ENCODE assay signal across 9 cellular contexts in genomic region chr19:42480335-42481095, GRCh38. TPM values are rescaled to one million over a fixed set of nuclear protein-coding genes. Genes with fewer than 3 reads are reported as not detected.
DNase-seq lines count a peak whose midpoint lies in the region; ATAC-seq, FAIRE-seq and TF ChIP-seq lines count a peak whose summit lies in the region.
"Had no signal": no experiment of that assay in that cellular context is flagged by ENCODE, and none has a peak within 500 bp of the region (broad histone marks: within the 10 kb centered on the region; RNA-seq: fewer than 3 reads in every experiment).

No MANE protein-coding gene starts in this region.

- BruUV-seq in MCF 10A (replicated peaks; lab: Mats Ljungman, UMichigan) = no TSS peak

- TF ChIP-seq CTCF in MCF 10A (IDR thresholded peaks at IDR 0.05; ENCODE audit: unreplicated experiment) (no peak), breast epithelium (IDR thresholded peaks at IDR 0.05) (no peak), kidney (IDR thresholded peaks at IDR 0.05; ENCODE audit: borderline replicate concordance, extremely low read depth, insufficient read depth) (no peak)

- peak; percentile 53 for ATAC-seq in T-helper 17 cell
- peak; percentile 52 to 65 for ATAC-seq in stimulated activated naive B cell treated with anti-CD40 and anti-IgM and Interleukin-4, amounts not matched to agents 10 μg/mL and 1 μg/mL and 100 μg/mL, for 72 hours (replicated peaks)
- ATAC-seq in GM19023 (IDR thresholded peaks at IDR 0.05; ENCODE audit: unreplicated experiment) = no peak
- no peak for ATAC-seq in GM18519 (IDR thresholded peaks at IDR 0.05; ENCODE audit: low FRiP score, unreplicated experiment)

- peak overlapping the region in 1 of 2 donors; percentile 50 for H3K27ac ChIP-seq in breast epithelium
- peak overlapping the region in 1 of 2 donors; percentile 11 for H3K27ac ChIP-seq in kidney (ENCODE audit: low read depth in 2 of 2, low read length in 2 of 2)

- no peaks in the 10 kb centered on the region for H3K9me3 ChIP-seq in breast epithelium
- H3K9me3 ChIP-seq in T-helper 17 cell (ENCODE audit: control insufficient read depth, low read length, poor library complexity, severe bottlenecking) = no peaks in the 10 kb centered on the region
- H3K9me3 ChIP-seq in kidney (ENCODE audit: control insufficient read depth in 1 of 2, low read length in 2 of 2) = no peaks in the 10 kb centered on the region

- intact Hi-C loops in MCF 10A (cut with micrococcal nuclease) = no loop called here
- intact Hi-C loops in breast epithelium (cut with DNase I; ENCODE audit: low total_unique reads) = no loop called here
- intact Hi-C loops in kidney (cut with DNase I) = no loop called here

- no peaks in the 10 kb centered on the region for H3K9me3 Mint-ChIP-seq in MCF 10A (ENCODE audit: unreplicated experiment)
- H3K9me3 Mint-ChIP-seq in stimulated activated naive B cell treated with anti-CD40 and anti-IgM and Interleukin-4, amounts not matched to agents 10 μg/mL and 1 μg/mL and 100 μg/mL, for 72 hours = no peaks in the 10 kb centered on the region

- H3K4me3 Mint-ChIP-seq in MCF 10A (ENCODE audit: unreplicated experiment) = no peak overlapping the region
- H3K4me3 Mint-ChIP-seq in T-helper 17 cell = peak overlapping the region; percentile 78
- H3K4me3 Mint-ChIP-seq in stimulated activated naive B cell treated with anti-CD40 and anti-IgM and Interleukin-4, amounts not matched to agents 10 μg/mL and 1 μg/mL and 100 μg/mL, for 72 hours = peak overlapping the region in 1 of 2 donors; percentile 2

- DNase-seq in MCF 10A (ENCODE audit: unreplicated experiment) = peak; percentile 31
- no peak for DNase-seq in breast epithelium (ENCODE audit: low spot score in 2 of 2)
- DNase-seq in T-helper 17 cell = no peak
- peak; percentile 45 for DNase-seq in fibroblast of gingiva (ENCODE audit: low read depth)
- DNase-seq in stimulated activated naive B cell treated with anti-CD40 and anti-IgM and Interleukin-4, amounts not matched to agents 10 μg/mL and 1 μg/mL and 100 μg/mL, for 72 hours = no peak
- no peak for DNase-seq in kidney

- H3K4me1 Mint-ChIP-seq in MCF 10A (ENCODE audit: insufficient read depth, unreplicated experiment) = no peaks in the 10 kb centered on the region
- H3K4me1 Mint-ChIP-seq in T-helper 17 cell = peaks cover 21% of the 10 kb centered on the region
- peaks cover 10 to 19% of the 10 kb centered on the region in 2 donors for H3K4me1 Mint-ChIP-seq in stimulated activated naive B cell treated with anti-CD40 and anti-IgM and Interleukin-4, amounts not matched to agents 10 μg/mL and 1 μg/mL and 100 μg/mL, for 72 hours

- no peak overlapping the region for H3K27ac Mint-ChIP-seq in MCF 10A (ENCODE audit: low read depth, unreplicated experiment)
- H3K27ac Mint-ChIP-seq in T-helper 17 cell = peak overlapping the region; percentile 77
- no peak overlapping the region for H3K27ac Mint-ChIP-seq in stimulated activated naive B cell treated with anti-CD40 and anti-IgM and Interleukin-4, amounts not matched to agents 10 μg/mL and 1 μg/mL and 100 μg/mL, for 72 hours

- H3K4me1 ChIP-seq in breast epithelium (no peaks in the 10 kb centered on the region), kidney (ENCODE audit: control insufficient read depth in 1 of 2, insufficient read depth in 1 of 2, low read depth in 1 of 2, low read length in 2 of 2) (no peaks in the 10 kb centered on the region)

- TF ChIP-seq POLR2A in breast epithelium (IDR thresholded peaks at IDR 0.05) = no peak

- no peaks in the 10 kb centered on the region for H3K36me3 Mint-ChIP-seq in MCF 10A (ENCODE audit: insufficient read depth, unreplicated experiment)
- no peaks in the 10 kb centered on the region for H3K36me3 Mint-ChIP-seq in T-helper 17 cell (ENCODE audit: low read depth)
- H3K36me3 Mint-ChIP-seq in stimulated activated naive B cell treated with anti-CD40 and anti-IgM and Interleukin-4, amounts not matched to agents 10 μg/mL and 1 μg/mL and 100 μg/mL, for 72 hours = no peaks in the 10 kb centered on the region

- CTCF ChIA-PET in MCF 10A (lab: Yijun Ruan, JAX) = no interaction called here

- POLR2A ChIA-PET in MCF 10A (lab: Yijun Ruan, JAX) = no interaction called here

- H3K27me3 Mint-ChIP-seq in MCF 10A (ENCODE audit: insufficient read depth, unreplicated experiment) = peaks cover 16% of the 10 kb centered on the region
- H3K27me3 Mint-ChIP-seq in T-helper 17 cell = no peaks in the 10 kb centered on the region
- peaks cover 0 to 4% of the 10 kb centered on the region in 2 donors for H3K27me3 Mint-ChIP-seq in stimulated activated naive B cell treated with anti-CD40 and anti-IgM and Interleukin-4, amounts not matched to agents 10 μg/mL and 1 μg/mL and 100 μg/mL, for 72 hours

- no peaks in the 10 kb centered on the region for H3K27me3 ChIP-seq in breast epithelium

- H3K9ac ChIP-seq in kidney (ENCODE audit: low read length in 2 of 2) = no peak overlapping the region

- H3K4me3 ChIP-seq in breast epithelium (no peak overlapping the region), kidney (ENCODE audit: low read length in 2 of 2) (no peak overlapping the region)

- FAIRE-seq in kidney (lab: Jason Lieb, UNC) = no peak

- H3K36me3 ChIP-seq in breast epithelium = no peaks in the 10 kb centered on the region
- H3K36me3 ChIP-seq in kidney (ENCODE audit: control insufficient read depth in 1 of 2, insufficient read depth in 2 of 2, low read length in 2 of 2) = no peaks in the 10 kb centered on the region

RNA-seq across cellular contexts. Expression of gene CXCL17, which starts 37.8 kb away (rescaled TPM):
- total RNA-seq in MCF 10A (2022) (not detected in 2 replicates), breast epithelium (1 to 10 TPM in 2 of 3 donors, not detected in 1; 2.2 to 2.9 TPM), T-helper 17 cell (not detected), kidney (not detected)
- not detected for polyA plus RNA-seq in kidney (ENCODE audit: insufficient read depth, low read depth, low replicate concordance)
- total RNA-seq: mesenteric fat pad had no signal

RNA-seq across cellular contexts. Expression of gene CEACAM1, which starts 47.8 kb away (rescaled TPM):
- total RNA-seq in MCF 10A (2022) (0.32 and 0.56 TPM in 2 replicates), breast epithelium (10 to 100 TPM in 2 of 3 donors, under 1 TPM in 1; 0.64 to 33.4 (median 12.3) TPM), T-helper 17 cell (10 to 100 TPM in 1 of 2 donors, 1 to 10 TPM in 1; 5.6 to 10.0 TPM), kidney (33.1 TPM)
- polyA plus RNA-seq in kidney (ENCODE audit: insufficient read depth, low read depth, low replicate concordance) = 34.3 TPM

RNA-seq across cellular contexts. Expression of gene LIPE, which starts 53.3 kb away (rescaled TPM):
- 8.6 and 11.7 TPM in 2 replicates for total RNA-seq in MCF 10A (2022)
- 1,000 to 10,000 TPM in 1 of 3 donors, 100 to 1,000 TPM in 2; 152 to 1,550 (median 380) TPM for total RNA-seq in breast epithelium
- total RNA-seq in T-helper 17 cell = 10 to 100 TPM; 14.5 to 16.9 TPM
- 8.9 TPM for total RNA-seq in kidney
- 9.9 TPM for polyA plus RNA-seq in kidney (ENCODE audit: insufficient read depth, low read depth, low replicate concordance)

Comparison
In these comparisons a context has a peak if more than half of its experiments do, and no peak if none do; other contexts are left out.
1. DNase-seq: peak in MCF 10A (single experiment) and fibroblast of gingiva (single experiment); none in breast epithelium (0 of 2), T-helper 17 cell (0 of 3), stimulated activated naive B cell treated with anti-CD40 and anti-IgM and Interleukin-4, amounts not matched to agents 10 μg/mL and 1 μg/mL and 100 μg/mL, for 72 hours (single experiment) and kidney (single experiment).
2. RNA of gene LIPE, which starts 53.3 kb away (total RNA-seq): 152 to 1,550 TPM in breast epithelium; 14.5 to 16.9 TPM in T-helper 17 cell, 8.6 to 11.7 TPM in MCF 10A and 8.9 TPM in kidney (single experiment); every median in the first group is over 4 times any median in the second.
3. ATAC-seq: peak in T-helper 17 cell (single experiment) and stimulated activated naive B cell treated with anti-CD40 and anti-IgM and Interleukin-4, amounts not matched to agents 10 μg/mL and 1 μg/mL and 100 μg/mL, for 72 hours (2 of 2); none in GM19023 (single experiment) and GM18519 (single experiment).